ENCODE assay signal across 18 cellular contexts in genomic region chr6:11423072-11423471, GRCh38.
DNase-seq lines count a peak whose midpoint lies in the region; ATAC-seq and TF ChIP-seq lines count a peak whose summit lies in the region.
"Had no signal": no experiment of that assay in that cellular context is flagged by ENCODE, and none has a peak within 500 bp of the region (broad histone marks: within the 10 kb centered on the region; RNA-seq: fewer than 3 reads in every experiment).

No MANE protein-coding gene starts in this region.

- no peak overlapping the region for H3K14ac ChIP-seq in IMR-90 (replicated peaks; ENCODE audit: low read depth, low read length)

- intact Hi-C loops in Right ventricle myocardium inferior (cut with DNase I), result loop anchor here (5.0 kb wide), 1 partner anchor 201 kb away; no protein-coding TSS in a partner anchor
- intact Hi-C loops in IMR-90 (cut with micrococcal nuclease), result no loop called here

- no CpG with 5 or more reads among the region's 1 CpG for WGBS in IMR-90 (ENCODE audit: extremely low coverage in 2 of 2, insufficient read length in 1 of 2), 2 experiments
- 76 to 82% methylated on average over 1 of the region's 1 CpG for WGBS in upper lobe of left lung, 2 donors

- ATAC-seq in Right ventricle myocardium inferior (no peak), IMR-90 (ENCODE audit: low read depth) (no peak; the same call in 1 of the 2 replicates), upper lobe of left lung (ENCODE audit: low FRiP score in 2 of 2) (no peak), GM19324 (IDR thresholded peaks at IDR 0.05; ENCODE audit: low FRiP score, unreplicated experiment) (no peak), GM19452 (IDR thresholded peaks at IDR 0.05; ENCODE audit: unreplicated experiment) (no peak)

- dilution Hi-C loops in IMR-90 (cut with HindIII; ENCODE audit: low sequenced_read_pairs, unreplicated experiment), result no loop called here

- H3K27me3 ChIP-seq in right atrium auricular region (no peaks in the 10 kb centered on the region), IMR-90 (ENCODE audit: control insufficient read depth, insufficient read depth, low read length) (no peaks in the 10 kb centered on the region), upper lobe of left lung (no peaks in the 10 kb centered on the region)
- H3K27me3 ChIP-seq: colonic mucosa had no signal

- H3K9me1 ChIP-seq in IMR-90 (ENCODE audit: insufficient read depth, low read length), result peaks cover 18% of the 10 kb centered on the region

- DNase-seq in right atrium auricular region (ENCODE audit: low spot score) (no peak), Right ventricle myocardium inferior (ENCODE audit: missing footprints) (no peak), IMR-90 (peak; percentile 51), epithelial cell of prostate (ENCODE audit: low read depth, low spot score) (no peak), upper lobe of left lung (no peak), NCI-H2107 (lab: John Stamatoyannopoulos, UW) (no peak)
- DNase-seq: activated CD4-positive, alpha-beta T cell treated with anti-CD3 and anti-CD28 coated beads, Interleukin-2, amount 50 U/mL, for 4 hours; activated effector memory CD4-positive, alpha-beta T cell treated with Interleukin-2 at 50 U/mL for 16 hours; aorta; colonic mucosa; COR-L47; GDM1; NCI-H1694; NCI-H510A; stimulated activated naive B cell treated with anti-CD40 and anti-IgM and Interleukin-4, amounts not matched to agents 10 μg/mL and 1 μg/mL and 100 μg/mL, for 72 hours had no signal

- TF ChIP-seq EP300 in upper lobe of left lung (IDR thresholded peaks at IDR 0.05), result no peak

- H3K4me2 ChIP-seq in IMR-90 (ENCODE audit: low read depth, low read length), result no peak overlapping the region

- no peak for TF ChIP-seq POLR2A in IMR-90 (IDR thresholded peaks at IDR 0.05; ENCODE audit: low read depth, low read length)
- no peak for TF ChIP-seq POLR2A in upper lobe of left lung (IDR thresholded peaks at IDR 0.05)

- H3K4ac ChIP-seq in IMR-90 (ENCODE audit: low read depth, low read length), result no peak overlapping the region

- POLR2A ChIA-PET in IMR-90 (lab: Charles Lee; ENCODE audit: unreplicated experiment), result no interaction called here

- H3K79me1 ChIP-seq in IMR-90 (ENCODE audit: low read depth in 1 of 2, low read length in 2 of 2), result no peaks in the 10 kb centered on the region

- TF ChIP-seq RAD21 in IMR-90 (IDR thresholded peaks at IDR 0.05; ENCODE audit: low read length), result no peak

- H4K91ac ChIP-seq in IMR-90 (ENCODE audit: insufficient read depth, low read depth, low read length), result no peak overlapping the region

- no peak overlapping the region for H3K56ac ChIP-seq in IMR-90 (ENCODE audit: extremely low read depth, insufficient read depth, low read length)

- H3K4me1 ChIP-seq in right atrium auricular region (peaks cover 0 to 11% of the 10 kb centered on the region in 2 donors), IMR-90 (ENCODE audit: control insufficient read depth, insufficient read depth, low read length) (peaks cover 31% of the 10 kb centered on the region), upper lobe of left lung (peaks cover 26 to 54% (median 39%) of the 10 kb centered on the region in 4 donors)
- H3K4me1 ChIP-seq: colonic mucosa had no signal

- TF ChIP-seq CTCF in right atrium auricular region (IDR thresholded peaks at IDR 0.05), result no peak
- no peak for TF ChIP-seq CTCF in IMR-90 (conservative IDR thresholded peaks at IDR 0.05; ENCODE audit: low read depth, low read length)
- no peak for TF ChIP-seq CTCF in upper lobe of left lung (IDR thresholded peaks at IDR 0.05)

- no peak overlapping the region for H4K8ac ChIP-seq in IMR-90 (ENCODE audit: low read depth in 2 of 2, low read length in 2 of 2)

- no TSS peak for BruUV-seq in IMR-90 (replicated peaks; lab: Mats Ljungman, UMichigan)

- no peak overlapping the region for H3K23ac ChIP-seq in IMR-90 (ENCODE audit: low read depth, low read length)

- H2AK5ac ChIP-seq in IMR-90 (ENCODE audit: low read depth, low read length), result no peak overlapping the region

- H2AK9ac ChIP-seq in IMR-90 (replicated peaks; ENCODE audit: low read depth, low read length, poor library complexity), result no peak overlapping the region

- no peak overlapping the region for H2BK20ac ChIP-seq in IMR-90 (ENCODE audit: low read depth, low read length)

- H3K4me3 ChIP-seq in right atrium auricular region (no peak overlapping the region), IMR-90 (ENCODE audit: insufficient read depth, low read depth, low read length) (no peak overlapping the region), upper lobe of left lung (no peak overlapping the region)
- H3K4me3 ChIP-seq: colonic mucosa, SK-N-MC had no signal

- H3K27ac ChIP-seq in right atrium auricular region (peak overlapping the region; percentile 32 to 40), IMR-90 (ENCODE audit: insufficient read depth, low read length) (no peak overlapping the region), epithelial cell of prostate (peak overlapping the region; percentile 75), upper lobe of left lung (peak overlapping the region in 3 of 4 donors; percentile 29 to 87 (median 61))
- H3K27ac ChIP-seq: colonic mucosa, SK-N-MC had no signal

- no peak overlapping the region for H3K9ac ChIP-seq in IMR-90 (ENCODE audit: low read depth, low read length)

- no peak overlapping the region for H2BK5ac ChIP-seq in IMR-90 (ENCODE audit: low read depth, low read length, poor library complexity, severe bottlenecking)

- H3K36me3 ChIP-seq in right atrium auricular region (no peaks in the 10 kb centered on the region), IMR-90 (ENCODE audit: control insufficient read depth, insufficient read depth, low read length) (no peaks in the 10 kb centered on the region), upper lobe of left lung (no peaks in the 10 kb centered on the region)
- H3K36me3 ChIP-seq: colonic mucosa had no signal

- H4K20me1 ChIP-seq in IMR-90 (ENCODE audit: insufficient read depth, low read length), result no peaks in the 10 kb centered on the region

- no peak overlapping the region for H2BK120ac ChIP-seq in IMR-90 (ENCODE audit: low read depth, low read length)

- H3K18ac ChIP-seq in IMR-90 (ENCODE audit: low read depth, low read length), result peak overlapping the region; percentile 31; the same call in 1 of the 2 replicates

- H4K5ac ChIP-seq in IMR-90 (ENCODE audit: low read depth, low read length), result no peak overlapping the region

- H3K9me3 ChIP-seq in right atrium auricular region (peaks cover 0 to 12% of the 10 kb centered on the region in 2 donors), IMR-90 (ENCODE audit: control insufficient read depth, insufficient read depth, low read length) (no peaks in the 10 kb centered on the region), upper lobe of left lung (no peaks in the 10 kb centered on the region)
- H3K9me3 ChIP-seq: colonic mucosa had no signal

- no peak overlapping the region for H2BK15ac ChIP-seq in IMR-90 (ENCODE audit: low read depth, low read length)

- H2AFZ ChIP-seq in IMR-90 (replicated peaks; ENCODE audit: low read length, poor library complexity), result no peak overlapping the region

- in situ Hi-C loops in IMR-90 (cut with MboI; ENCODE audit: low sequenced_read_pairs), result no loop called here

- CTCF ChIA-PET in IMR-90 (lab: Yijun Ruan, JAX), result no interaction called here

TF ChIP-seq in IMR-90, 13 proteins besides CTCF, POLR2A, EP300 and RAD21:
- TF ChIP-seq CEBPB (IDR thresholded peaks at IDR 0.05; ENCODE audit: low read depth, low read length) (no peak), RCOR1 (IDR thresholded peaks at IDR 0.05; ENCODE audit: insufficient replicate concordance, low read length) (no peak), USF2 (IDR thresholded peaks at IDR 0.05; ENCODE audit: low read depth, low read length) (no peak), RFX5 (IDR thresholded peaks at IDR 0.05; ENCODE audit: low read depth, low read length) (no peak), MAZ (IDR thresholded peaks at IDR 0.05; ENCODE audit: borderline replicate concordance, low read depth, low read length) (no peak), MAFK (IDR thresholded peaks at IDR 0.05; ENCODE audit: low read depth, low read length) (no peak), NFE2L2 (IDR thresholded peaks at IDR 0.05; ENCODE audit: low read depth, low read length) (no peak), BHLHE40 (IDR thresholded peaks at IDR 0.05; ENCODE audit: low read depth, low read length) (no peak), SMC3 (IDR thresholded peaks at IDR 0.05; ENCODE audit: low read depth, low read length) (no peak), FOS (IDR thresholded peaks at IDR 0.05; ENCODE audit: low read depth, low read length) (no peak), CHD1 (IDR thresholded peaks at IDR 0.05; ENCODE audit: low read depth, low read length) (no peak), MXI1 (IDR thresholded peaks at IDR 0.05; ENCODE audit: borderline replicate concordance, low read depth, low read length) (no peak), ELK1 (IDR thresholded peaks at IDR 0.05; ENCODE audit: borderline replicate concordance, low read depth, low read length) (no peak)
